Comparison of ENCODE assay signal across 16 cellular contexts in genomic region chr19:40254714-40255418, GRCh38. TPM values are rescaled to one million over a fixed set of nuclear protein-coding genes. Genes with fewer than 3 reads are reported as not detected.
"Had no signal": no experiment of that assay in that cellular context is flagged by ENCODE, and none has a peak within 500 bp of the region (broad histone marks: within the 10 kb centered on the region; RNA-seq: fewer than 3 reads in every experiment).

No MANE protein-coding gene starts in this region.

- H3K27ac Mint-ChIP-seq: activated naive CD4-positive, alpha-beta T cell treated with anti-CD3 and anti-CD28 coated beads, Interleukin-2, amount 10 ng/mL, durations not matched to agents 7 days and 5 days had no signal

- H3K27me3 Mint-ChIP-seq: activated naive CD4-positive, alpha-beta T cell treated with anti-CD3 and anti-CD28 coated beads, Interleukin-2, amount 10 ng/mL, durations not matched to agents 7 days and 5 days had no signal

- H3K27ac ChIP-seq: coronary artery, heart right ventricle, neutrophil, stomach, vagina had no signal

- H3K4me1 Mint-ChIP-seq: activated naive CD4-positive, alpha-beta T cell treated with anti-CD3 and anti-CD28 coated beads, Interleukin-2, amount 10 ng/mL, durations not matched to agents 7 days and 5 days had no signal

- H3K9me3 ChIP-seq: heart right ventricle, neutrophil, stomach, vagina had no signal

- DNase-seq: activated CD4-positive, alpha-beta T cell treated with anti-CD3 and anti-CD28 coated beads for 4 hours; activated naive CD4-positive, alpha-beta T cell treated with anti-CD3 and anti-CD28 coated beads, Interleukin-2, amount 10 ng/mL, durations not matched to agents 7 days and 5 days; caudate nucleus; effector CD4-positive, alpha-beta T cell; heart right ventricle; islet precursor cell; stimulated activated CD4-positive, alpha-beta T cell treated with anti-CD3 and anti-CD28 coated beads, Interleukin-2, amount 100 ng/mL, for 24 hours; stomach had no signal

- H3K9me3 Mint-ChIP-seq: activated naive CD4-positive, alpha-beta T cell treated with anti-CD3 and anti-CD28 coated beads, Interleukin-2, amount 10 ng/mL, durations not matched to agents 7 days and 5 days had no signal

- H3K27me3 ChIP-seq: heart right ventricle, neutrophil, stomach, vagina had no signal

- ATAC-seq: sciatic nerve had no signal

- H3K4me3 ChIP-seq: coronary artery, heart right ventricle, stomach, vagina had no signal

- H3K4me3 Mint-ChIP-seq: activated naive CD4-positive, alpha-beta T cell treated with anti-CD3 and anti-CD28 coated beads, Interleukin-2, amount 10 ng/mL, durations not matched to agents 7 days and 5 days had no signal

RNA-seq across cellular contexts. Expression of gene CCNP, which starts 28.4 kb away (rescaled TPM):
- total RNA-seq: heart right ventricle, stomach, vagina had no signal

RNA-seq across cellular contexts. Expression of gene TTC9B, which starts 36.7 kb away (rescaled TPM):
- total RNA-seq: fibroblast of lung, heart right ventricle, liver, mesenteric fat pad, posterior vena cava, sciatic nerve, vagina had no signal
- polyA plus RNA-seq: fibroblast of lung, heart right ventricle had no signal
